23 cellular contexts compared by ENCODE assay signal in genomic region chr3:42665050-42665878, GRCh38. TPM values are rescaled to one million over a fixed set of nuclear protein-coding genes. Genes with fewer than 3 reads are reported as not detected.
A peak's percentile ranks its signal among the peaks of the same experiment; 100 is the strongest.
DNase-seq lines count a peak whose midpoint lies in the region; ATAC-seq and TF ChIP-seq lines count a peak whose summit lies in the region.
"Had no signal": no experiment of that assay in that cellular context is flagged by ENCODE, and none has a peak within 500 bp of the region (broad histone marks: within the 10 kb centered on the region; RNA-seq: fewer than 3 reads in every experiment).

No MANE protein-coding gene starts in this region.

- peaks cover 10% of the 10 kb centered on the region for H3K36me3 ChIP-seq in right atrium auricular region

- no peak for TF ChIP-seq CTCF in GM13977 (IDR thresholded peaks at IDR 0.05; ENCODE audit: extremely low read depth, insufficient read depth, missing control alignments)
- no peak for TF ChIP-seq CTCF in right atrium auricular region (IDR thresholded peaks at IDR 0.05)

- peak overlapping the region; percentile 82 for H3K27ac ChIP-seq in right atrium auricular region
- H3K27ac ChIP-seq: epithelial cell of prostate had no signal

- H3K27me3 ChIP-seq in right atrium auricular region: no peaks in the 10 kb centered on the region
- H3K27me3 ChIP-seq: gastroesophageal sphincter had no signal

- no peaks in the 10 kb centered on the region for H3K9me3 ChIP-seq in right atrium auricular region
- H3K9me3 ChIP-seq: gastroesophageal sphincter, spleen had no signal

- H3K4me1 ChIP-seq in right atrium auricular region: peaks cover 0 to 34% of the 10 kb centered on the region in 2 donors

- H3K27me3 Mint-ChIP-seq in activated T-cell treated with anti-CD3 and anti-CD28 coated beads, Interleukin-2, amount 50 U/mL, for 24 hours: no peaks in the 10 kb centered on the region
- no peaks in the 10 kb centered on the region for H3K27me3 Mint-ChIP-seq in activated T-cell treated with anti-CD3 and anti-CD28 coated beads, Interleukin-2, amount 50 U/mL, for 4 hours (ENCODE audit: low read depth)
- H3K27me3 Mint-ChIP-seq in stimulated activated memory B cell treated with anti-CD40 and anti-IgM and Interleukin-4, amounts not matched to agents 10 μg/mL and 1 μg/mL and 100 μg/mL, for 72 hours: no peaks in the 10 kb centered on the region
- H3K27me3 Mint-ChIP-seq: activated B cell treated with CpG ODN at 0.5 μM for 24 hours had no signal

- H3K9me3 Mint-ChIP-seq in activated T-cell treated with anti-CD3 and anti-CD28 coated beads, Interleukin-2, amount 50 U/mL, for 24 hours: no peaks in the 10 kb centered on the region
- peaks cover 4% of the 10 kb centered on the region for H3K9me3 Mint-ChIP-seq in activated T-cell treated with anti-CD3 and anti-CD28 coated beads, Interleukin-2, amount 50 U/mL, for 4 hours
- H3K9me3 Mint-ChIP-seq in stimulated activated memory B cell treated with anti-CD40 and anti-IgM and Interleukin-4, amounts not matched to agents 10 μg/mL and 1 μg/mL and 100 μg/mL, for 72 hours: no peaks in the 10 kb centered on the region
- H3K9me3 Mint-ChIP-seq: activated B cell treated with CpG ODN at 0.5 μM for 24 hours; activated naive CD4-positive, alpha-beta T cell treated with anti-CD3 and anti-CD28 coated beads for 36 hours; IgD-negative memory B cell; naive B cell had no signal

- H3K36me3 Mint-ChIP-seq in activated T-cell treated with anti-CD3 and anti-CD28 coated beads, Interleukin-2, amount 50 U/mL, for 24 hours (ENCODE audit: low read depth): no peaks in the 10 kb centered on the region
- H3K36me3 Mint-ChIP-seq in activated T-cell treated with anti-CD3 and anti-CD28 coated beads, Interleukin-2, amount 50 U/mL, for 4 hours (ENCODE audit: insufficient read depth): no peaks in the 10 kb centered on the region
- H3K36me3 Mint-ChIP-seq in stimulated activated memory B cell treated with anti-CD40 and anti-IgM and Interleukin-4, amounts not matched to agents 10 μg/mL and 1 μg/mL and 100 μg/mL, for 72 hours: no peaks in the 10 kb centered on the region
- H3K36me3 Mint-ChIP-seq: CD8-positive, alpha-beta memory T cell; IgD-negative memory B cell; naive B cell had no signal

- no peak for ATAC-seq in activated T-cell treated with anti-CD3 and anti-CD28 coated beads, Interleukin-2, amount 50 U/mL, for 4 hours
- ATAC-seq in stimulated activated memory B cell treated with anti-CD40 and anti-IgM and Interleukin-4, amounts not matched to agents 10 μg/mL and 1 μg/mL and 100 μg/mL, for 72 hours: no peak
- ATAC-seq in HG03432 (IDR thresholded peaks at IDR 0.05; ENCODE audit: unreplicated experiment): no peak
- ATAC-seq in HG02981 (IDR thresholded peaks at IDR 0.05; ENCODE audit: unreplicated experiment): no peak
- ATAC-seq: gastroesophageal sphincter had no signal

- no peak overlapping the region for H3K4me3 ChIP-seq in right atrium auricular region
- H3K4me3 ChIP-seq: gastroesophageal sphincter, lung had no signal

- no peaks in the 10 kb centered on the region for H3K4me1 Mint-ChIP-seq in activated T-cell treated with anti-CD3 and anti-CD28 coated beads, Interleukin-2, amount 50 U/mL, for 24 hours (ENCODE audit: low read depth)
- H3K4me1 Mint-ChIP-seq in activated T-cell treated with anti-CD3 and anti-CD28 coated beads, Interleukin-2, amount 50 U/mL, for 4 hours (ENCODE audit: low read depth): no peaks in the 10 kb centered on the region
- H3K4me1 Mint-ChIP-seq in stimulated activated memory B cell treated with anti-CD40 and anti-IgM and Interleukin-4, amounts not matched to agents 10 μg/mL and 1 μg/mL and 100 μg/mL, for 72 hours: peaks cover 11% of the 10 kb centered on the region
- H3K4me1 Mint-ChIP-seq: CD8-positive, alpha-beta memory T cell had no signal

- no peak overlapping the region for H3K4me3 Mint-ChIP-seq in activated T-cell treated with anti-CD3 and anti-CD28 coated beads, Interleukin-2, amount 50 U/mL, for 24 hours
- no peak overlapping the region for H3K4me3 Mint-ChIP-seq in activated T-cell treated with anti-CD3 and anti-CD28 coated beads, Interleukin-2, amount 50 U/mL, for 4 hours
- no peak overlapping the region for H3K4me3 Mint-ChIP-seq in stimulated activated memory B cell treated with anti-CD40 and anti-IgM and Interleukin-4, amounts not matched to agents 10 μg/mL and 1 μg/mL and 100 μg/mL, for 72 hours
- H3K4me3 Mint-ChIP-seq: activated naive CD4-positive, alpha-beta T cell treated with anti-CD3 and anti-CD28 coated beads for 36 hours; CD8-positive, alpha-beta memory T cell had no signal

- H3K27ac Mint-ChIP-seq in activated T-cell treated with anti-CD3 and anti-CD28 coated beads, Interleukin-2, amount 50 U/mL, for 24 hours: no peak overlapping the region
- peak overlapping the region; percentile 74 for H3K27ac Mint-ChIP-seq in stimulated activated memory B cell treated with anti-CD40 and anti-IgM and Interleukin-4, amounts not matched to agents 10 μg/mL and 1 μg/mL and 100 μg/mL, for 72 hours
- H3K27ac Mint-ChIP-seq: activated B cell treated with CpG ODN at 0.5 μM for 24 hours; activated naive CD4-positive, alpha-beta T cell treated with anti-CD3 and anti-CD28 coated beads for 36 hours; CD8-positive, alpha-beta memory T cell had no signal

- in situ Hi-C loops in GM13977 (cut with MboI; ENCODE audit: low pct_unique_long_range_greater_than_20kb, low sequenced_read_pairs, unreplicated experiment): no loop called here

- DNase-seq in activated T-cell treated with anti-CD3 and anti-CD28 coated beads, Interleukin-2, amount 50 U/mL, for 24 hours: peak; percentile 22
- DNase-seq in activated T-cell treated with anti-CD3 and anti-CD28 coated beads, Interleukin-2, amount 50 U/mL, for 4 hours: no peak
- DNase-seq in GM13977 (ENCODE audit: low spot score) (peak; percentile 37), right atrium auricular region (ENCODE audit: low spot score) (no peak), anterior cingulate cortex (lab: John Stamatoyannopoulos, UW) (no peak)
- DNase-seq: activated B cell treated with CpG ODN at 0.5 μM for 24 hours; activated naive CD4-positive, alpha-beta T cell treated with anti-CD3 and anti-CD28 coated beads for 36 hours; CD8-positive, alpha-beta memory T cell; cortex of kidney; naive B cell; NCI-H187 treated with DMSO at 0.1 percent for 48 hours; NCI-H510A; T-helper 2 cell; trophoblast cell had no signal

RNA-seq across cellular contexts. Expression of gene ZBTB47, which starts 11.8 kb away (rescaled TPM):
- total RNA-seq in activated T-cell treated with anti-CD3 and anti-CD28 coated beads, Interleukin-2, amount 50 U/mL, for 4 hours: under 1 TPM; 0.26 to 0.79 (median 0.56) TPM
- total RNA-seq in right atrium auricular region: 100 to 1,000 TPM in 1 of 2 donors, 10 to 100 TPM in 1; 92.4 to 129 TPM

RNA-seq across cellular contexts. Expression of gene KLHL40, which starts 20.1 kb away (rescaled TPM):
- not detected for total RNA-seq in activated T-cell treated with anti-CD3 and anti-CD28 coated beads, Interleukin-2, amount 50 U/mL, for 4 hours
- under 1 TPM; 0.15 to 0.63 TPM for total RNA-seq in right atrium auricular region
- total RNA-seq: A673; activated B cell treated with CpG ODN at 0.5 μM for 24 hours; activated naive CD4-positive, alpha-beta T cell treated with anti-CD3 and anti-CD28 coated beads for 36 hours; CD8-positive, alpha-beta memory T cell; gastroesophageal sphincter; lung; spleen had no signal

RNA-seq across cellular contexts. Expression of gene HHATL, which starts 37.3 kb away (rescaled TPM):
- not detected for total RNA-seq in activated T-cell treated with anti-CD3 and anti-CD28 coated beads, Interleukin-2, amount 50 U/mL, for 4 hours
- 100 to 1,000 TPM; 444 to 908 TPM for total RNA-seq in right atrium auricular region
- total RNA-seq: A673; activated B cell treated with CpG ODN at 0.5 μM for 24 hours; activated naive CD4-positive, alpha-beta T cell treated with anti-CD3 and anti-CD28 coated beads for 36 hours; CD8-positive, alpha-beta memory T cell; spleen had no signal

Comparison
In these comparisons a context has a peak if more than half of its experiments do, and no peak if none do; other contexts are left out.
1. DNase-seq: peak in activated T-cell treated with anti-CD3 and anti-CD28 coated beads, Interleukin-2, amount 50 U/mL, for 24 hours (single experiment) and GM13977 (single experiment); none in activated T-cell treated with anti-CD3 and anti-CD28 coated beads, Interleukin-2, amount 50 U/mL, for 4 hours (single experiment), right atrium auricular region (single experiment) and anterior cingulate cortex (0 of 58).
2. RNA of gene ZBTB47, which starts 11.8 kb away (total RNA-seq): 92.4 to 129 TPM in right atrium auricular region; 0.26 to 0.79 TPM in activated T-cell treated with anti-CD3 and anti-CD28 coated beads, Interleukin-2, amount 50 U/mL, for 4 hours; every median in the first group is over 10 times any median in the second.
3. RNA of gene HHATL, which starts 37.3 kb away (total RNA-seq): 444 to 908 TPM in right atrium auricular region; not detected in activated T-cell treated with anti-CD3 and anti-CD28 coated beads, Interleukin-2, amount 50 U/mL, for 4 hours; every median in the first group is over 100 times any median in the second.